ENCODE assay signal across 8 cellular contexts in the genomic region with DNA sequence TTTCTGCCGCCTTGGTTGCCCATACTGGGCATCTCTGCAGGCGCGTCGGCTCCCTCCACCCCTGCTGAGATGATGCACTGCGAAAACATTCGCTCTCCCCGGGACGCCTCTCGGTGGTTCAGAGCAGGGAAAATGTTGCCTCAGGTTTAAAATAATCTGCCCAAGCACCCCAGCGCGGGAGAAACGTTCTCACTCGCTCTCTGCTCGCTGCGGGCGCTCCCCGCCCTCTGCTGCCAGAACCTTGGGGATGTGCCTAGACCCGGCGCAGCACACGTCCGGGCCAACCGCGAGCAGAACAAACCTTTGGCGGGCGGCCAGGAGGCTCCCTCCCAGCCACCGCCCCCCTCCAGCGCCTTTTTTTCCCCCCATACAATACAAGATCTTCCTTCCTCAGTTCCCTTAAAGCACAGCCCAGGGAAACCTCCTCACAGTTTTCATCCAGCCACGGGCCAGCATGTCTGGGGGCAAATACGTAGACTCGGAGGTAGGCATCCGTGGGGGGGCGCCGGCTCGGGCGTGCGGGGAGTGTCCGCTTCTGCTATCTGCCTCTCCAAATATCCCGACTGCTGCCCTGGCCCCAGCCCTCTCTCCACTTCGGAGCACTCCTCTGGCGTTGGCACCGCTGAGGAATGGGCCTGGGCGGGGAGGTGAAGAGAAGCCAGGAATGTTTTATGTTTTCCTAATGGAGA. TPM values are rescaled to one million over a fixed set of nuclear protein-coding genes. Genes with fewer than 3 reads are reported as not detected.
A peak's percentile ranks its signal among the peaks of the same experiment; 100 is the strongest.
DNase-seq lines count a peak whose midpoint lies in the region; ATAC-seq, FAIRE-seq and TF ChIP-seq lines count a peak whose summit lies in the region.

A gene with protein sequence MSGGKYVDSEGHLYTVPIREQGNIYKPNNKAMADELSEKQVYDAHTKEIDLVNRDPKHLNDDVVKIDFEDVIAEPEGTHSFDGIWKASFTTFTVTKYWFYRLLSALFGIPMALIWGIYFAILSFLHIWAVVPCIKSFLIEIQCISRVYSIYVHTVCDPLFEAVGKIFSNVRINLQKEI (plus strand): TSS at position 428 of the 689 bp plus-strand sequence. CDS start 27 bp downstream, at position 455.

- no peak within 1 kb of the TSS for H3K27ac ChIP-seq in endodermal cell (ENCODE audit: low read depth, low read length)
- H3K27ac ChIP-seq in lung (ENCODE audit: low read depth in 1 of 2, low read length in 1 of 2): peak within 1 kb of the TSS; percentile 92 to 99

- peak; percentile 33 for DNase-seq in GM12892 (ENCODE audit: insufficient read length)
- DNase-seq in KBM-7: peak; percentile 54
- peak; percentile 40 for DNase-seq in activated CD4-positive, alpha-beta memory T cell treated with anti-CD3 and anti-CD28 coated beads, Interleukin-2, amount 10 ng/mL, durations not matched to agents 7 days and 5 days
- peak; percentile 93 for DNase-seq in endodermal cell
- peak; percentile 80 for DNase-seq in lung (ENCODE audit: low spot score)
- DNase-seq in NCI-H187 treated with DMSO at 0.1 percent for 48 hours (lab: John Stamatoyannopoulos, UW): no peak

- H3K36me3 Mint-ChIP-seq in activated CD4-positive, alpha-beta memory T cell treated with anti-CD3 and anti-CD28 coated beads, Interleukin-2, amount 10 ng/mL, durations not matched to agents 7 days and 5 days (ENCODE audit: low read depth): no peaks in the 10 kb centered on the region
- no peaks in the 10 kb centered on the region for H3K36me3 Mint-ChIP-seq in endodermal cell (ENCODE audit: low read depth)
- no peaks in the 10 kb centered on the region for H3K36me3 Mint-ChIP-seq in stimulated activated memory B cell treated with anti-CD40 and anti-IgM and Interleukin-4, amounts not matched to agents 10 μg/mL and 1 μg/mL and 100 μg/mL, for 72 hours

- no peak within 1 kb of the TSS for H3K27ac Mint-ChIP-seq in activated CD4-positive, alpha-beta memory T cell treated with anti-CD3 and anti-CD28 coated beads, Interleukin-2, amount 10 ng/mL, durations not matched to agents 7 days and 5 days
- peak within 1 kb of the TSS; percentile 80 for H3K27ac Mint-ChIP-seq in endodermal cell
- H3K27ac Mint-ChIP-seq in stimulated activated memory B cell treated with anti-CD40 and anti-IgM and Interleukin-4, amounts not matched to agents 10 μg/mL and 1 μg/mL and 100 μg/mL, for 72 hours: peak within 1 kb of the TSS; percentile 84

- peak within 1 kb of the TSS; percentile 75 for H3K4me3 Mint-ChIP-seq in activated CD4-positive, alpha-beta memory T cell treated with anti-CD3 and anti-CD28 coated beads, Interleukin-2, amount 10 ng/mL, durations not matched to agents 7 days and 5 days
- H3K4me3 Mint-ChIP-seq in endodermal cell: peak within 1 kb of the TSS; percentile 82
- peak within 1 kb of the TSS; percentile 97 for H3K4me3 Mint-ChIP-seq in stimulated activated memory B cell treated with anti-CD40 and anti-IgM and Interleukin-4, amounts not matched to agents 10 μg/mL and 1 μg/mL and 100 μg/mL, for 72 hours

- H3K9ac ChIP-seq in endodermal cell (ENCODE audit: extremely low read depth, low read length, poor library complexity, severe bottlenecking): peak within 1 kb of the TSS; percentile 16

- CTCF ChIA-PET in activated CD4-positive, alpha-beta memory T cell treated with anti-CD3 and anti-CD28 coated beads, Interleukin-2, amount 10 ng/mL, durations not matched to agents 7 days and 5 days (lab: Charles Lee): interaction anchor here (1.0 to 2.4 kb wide), 5 partner anchors 13 to 267 kb away, joined by 3 to 18 read pairs (median 14); no protein-coding TSS in a partner anchor

- H3K4me1 Mint-ChIP-seq in activated CD4-positive, alpha-beta memory T cell treated with anti-CD3 and anti-CD28 coated beads, Interleukin-2, amount 10 ng/mL, durations not matched to agents 7 days and 5 days: peaks cover 25% of the 10 kb centered on the region
- peaks cover 42% of the 10 kb centered on the region for H3K4me1 Mint-ChIP-seq in endodermal cell
- H3K4me1 Mint-ChIP-seq in stimulated activated memory B cell treated with anti-CD40 and anti-IgM and Interleukin-4, amounts not matched to agents 10 μg/mL and 1 μg/mL and 100 μg/mL, for 72 hours: peaks cover 23% of the 10 kb centered on the region

- H3K36me3 ChIP-seq in endodermal cell (ENCODE audit: control insufficient read depth, insufficient read depth, low read length) (no peaks in the 10 kb centered on the region), lung (ENCODE audit: control insufficient read depth in 2 of 2, insufficient read depth in 2 of 2, low read length in 2 of 2) (no peaks in the 10 kb centered on the region)

- H3K27me3 ChIP-seq in endodermal cell (ENCODE audit: control insufficient read depth, insufficient read depth, low read length, poor library complexity, severe bottlenecking): peaks cover 23% of the 10 kb centered on the region
- no peaks in the 10 kb centered on the region for H3K27me3 ChIP-seq in lung (ENCODE audit: control insufficient read depth, insufficient read depth)

- H3K4me1 ChIP-seq in endodermal cell (ENCODE audit: control insufficient read depth, insufficient read depth, low read length): peaks cover 4% of the 10 kb centered on the region
- H3K4me1 ChIP-seq in lung (ENCODE audit: control insufficient read depth in 2 of 2, insufficient read depth in 2 of 2, low read length in 2 of 2): peaks cover 6 to 8% of the 10 kb centered on the region in 2 donors

- in situ Hi-C loops in KBM-7 (cut with MboI; ENCODE audit: low pct_unique_long_range_greater_than_20kb, low sequenced_read_pairs): no loop called here

- FAIRE-seq in GM12892 (lab: Jason Lieb, UNC): no peak

- H3K4me3 ChIP-seq in endodermal cell (ENCODE audit: low read length) (peak within 1 kb of the TSS; percentile 90), lung (peak within 1 kb of the TSS; percentile 68)

- WGBS in endodermal cell (ENCODE audit: insufficient coverage in 1 of 2, insufficient read length in 1 of 2), 2 experiments: 0 to 1% methylated on average over 15 to 42 of the region's 42 CpGs
- WGBS in lung, 2 donors: 0 to 1% methylated on average over 41 to 42 of the region's 42 CpGs

- H3K9me3 ChIP-seq in endodermal cell (ENCODE audit: control insufficient read depth, low read length) (no peaks in the 10 kb centered on the region), lung (ENCODE audit: control insufficient read depth in 2 of 2, insufficient read depth in 1 of 2, low read length in 1 of 2) (no peaks in the 10 kb centered on the region)

- POLR2A ChIA-PET in activated CD4-positive, alpha-beta memory T cell treated with anti-CD3 and anti-CD28 coated beads, Interleukin-2, amount 10 ng/mL, durations not matched to agents 7 days and 5 days (lab: Charles Lee): no interaction called here

- TF ChIP-seq CTCF in endodermal cell (conservative IDR thresholded peaks at IDR 0.05) (no peak), lung (IDR thresholded peaks at IDR 0.05; ENCODE audit: control extremely low read depth, extremely low read depth) (no peak)

- H3K27me3 Mint-ChIP-seq in activated CD4-positive, alpha-beta memory T cell treated with anti-CD3 and anti-CD28 coated beads, Interleukin-2, amount 10 ng/mL, durations not matched to agents 7 days and 5 days: peaks cover 77% of the 10 kb centered on the region
- peaks cover 36% of the 10 kb centered on the region for H3K27me3 Mint-ChIP-seq in endodermal cell (ENCODE audit: insufficient read depth)
- H3K27me3 Mint-ChIP-seq in stimulated activated memory B cell treated with anti-CD40 and anti-IgM and Interleukin-4, amounts not matched to agents 10 μg/mL and 1 μg/mL and 100 μg/mL, for 72 hours: peaks cover 31% of the 10 kb centered on the region

- no peaks in the 10 kb centered on the region for H3K9me3 Mint-ChIP-seq in activated CD4-positive, alpha-beta memory T cell treated with anti-CD3 and anti-CD28 coated beads, Interleukin-2, amount 10 ng/mL, durations not matched to agents 7 days and 5 days
- no peaks in the 10 kb centered on the region for H3K9me3 Mint-ChIP-seq in endodermal cell
- H3K9me3 Mint-ChIP-seq in stimulated activated memory B cell treated with anti-CD40 and anti-IgM and Interleukin-4, amounts not matched to agents 10 μg/mL and 1 μg/mL and 100 μg/mL, for 72 hours: no peaks in the 10 kb centered on the region

- TF ChIP-seq POLR2A in GM12892 (IDR thresholded peaks at IDR 0.05; ENCODE audit: low read depth, low read length): no peak

- ATAC-seq in lung (ENCODE audit: insufficient read depth, low FRiP score) (peak; percentile 37), GM19452 (IDR thresholded peaks at IDR 0.05; ENCODE audit: unreplicated experiment) (no peak)
- ATAC-seq in stimulated activated memory B cell treated with anti-CD40 and anti-IgM and Interleukin-4, amounts not matched to agents 10 μg/mL and 1 μg/mL and 100 μg/mL, for 72 hours: peak; percentile 63

RNA-seq across cellular contexts. Expression of the gene that starts here (rescaled TPM):
- polyA plus RNA-seq in GM12892 (2012; ENCODE audit: missing spikeins): 7.1 TPM
- total RNA-seq in activated CD4-positive, alpha-beta memory T cell treated with anti-CD3 and anti-CD28 coated beads, Interleukin-2, amount 10 ng/mL, durations not matched to agents 7 days and 5 days: under 1 TPM; 0.13 to 0.38 TPM
- total RNA-seq in endodermal cell (1 to 10 TPM; 4.9 to 8.8 TPM), lung (100 to 1,000 TPM; 460 to 616 TPM)
- polyA plus RNA-seq in endodermal cell (2013, experiment 1 of 2): 7.3 TPM
- 9.3 TPM for polyA plus RNA-seq in endodermal cell (2013, experiment 2 of 2)
- polyA plus RNA-seq in lung: 100 to 1,000 TPM; 121 to 187 TPM

Comparison
In these comparisons a context has a peak if more than half of its experiments do, and no peak if none do; other contexts are left out.
1. RNA of the gene that starts here (total RNA-seq): 460 to 616 TPM in lung; 4.9 to 8.8 TPM in endodermal cell and 0.13 to 0.38 TPM in activated CD4-positive, alpha-beta memory T cell treated with anti-CD3 and anti-CD28 coated beads, Interleukin-2, amount 10 ng/mL, durations not matched to agents 7 days and 5 days; every median in the first group is over 10 times any median in the second.
2. Peak in DNase-seq in activated CD4-positive, alpha-beta memory T cell treated with anti-CD3 and anti-CD28 coated beads, Interleukin-2, amount 10 ng/mL, durations not matched to agents 7 days and 5 days; RNA of the gene not detected or under 1 TPM.
3. Peak in every context shown above with its lines, with median percentiles within 50 percentile points of each other: H3K4me3 Mint-ChIP-seq.